13 cellular contexts compared by ENCODE assay signal in genomic region chr4:6906046-6906445, GRCh38.
"Had no signal": no experiment of that assay in that cellular context is flagged by ENCODE, and none has a peak within 500 bp of the region (broad histone marks: within the 10 kb centered on the region; RNA-seq: fewer than 3 reads in every experiment).

No MANE protein-coding gene starts in this region.

- H3K27me3 Mint-ChIP-seq: activated CD8-positive, alpha-beta T cell treated with anti-CD3 and anti-CD28 coated beads for 36 hours had no signal

- H3K4me3 Mint-ChIP-seq: activated CD8-positive, alpha-beta T cell treated with anti-CD3 and anti-CD28 coated beads for 36 hours; nephron progenitor cell; T-helper 2 cell treated with Interferon-gamma antibody and Interleukin-4, amounts not matched to agents 5 μg/mL and 100 μg/mL, for 36 hours had no signal

- DNase-seq: activated CD4-positive, CD25-positive, alpha-beta regulatory T cell treated with anti-CD3 and anti-CD28 coated beads, Interleukin-2, amount 50 U/mL, for 72 hours; activated CD8-positive, alpha-beta T cell treated with anti-CD3 and anti-CD28 coated beads for 36 hours; brain microvascular endothelial cell; foreskin keratinocyte; mesendoderm; nephron progenitor cell; stimulated activated CD4-positive, alpha-beta T cell treated with anti-CD3 and anti-CD28 coated beads, Interleukin-4, amount 100 ng/mL, for 1 hour; stimulated activated CD8-positive, alpha-beta memory T cell treated with anti-CD3 and anti-CD28 coated beads, Interleukin-4, amount 100 ng/mL, for 48 hours; stimulated activated naive CD8-positive, alpha-beta T cell treated with anti-CD3 and anti-CD28 coated beads, Interleukin-15, Interleukin-2, amounts not matched to agents 100 U/mL and 50 U/mL, for 24 hours; upper lobe of right lung had no signal

- ATAC-seq: activated CD8-positive, alpha-beta T cell treated with anti-CD3 and anti-CD28 coated beads for 36 hours; activated naive CD4-positive, alpha-beta T cell treated with anti-CD3 and anti-CD28 coated beads, Interleukin-2, amount 50 U/mL, for 72 hours; foreskin keratinocyte; left lung; stimulated activated naive CD8-positive, alpha-beta T cell treated with anti-CD3 and anti-CD28 coated beads, Interleukin-15, Interleukin-2, amounts not matched to agents 100 U/mL and 50 U/mL, for 24 hours; upper lobe of right lung had no signal

- H3K9me3 Mint-ChIP-seq: activated CD8-positive, alpha-beta T cell treated with anti-CD3 and anti-CD28 coated beads for 36 hours; activated naive CD4-positive, alpha-beta T cell treated with anti-CD3 and anti-CD28 coated beads, Interleukin-2, amount 50 U/mL, for 72 hours; nephron progenitor cell; T-helper 2 cell treated with Interferon-gamma antibody and Interleukin-4, amounts not matched to agents 5 μg/mL and 100 μg/mL, for 36 hours had no signal

- H3K27ac Mint-ChIP-seq: activated CD8-positive, alpha-beta T cell treated with anti-CD3 and anti-CD28 coated beads for 36 hours; activated naive CD4-positive, alpha-beta T cell treated with anti-CD3 and anti-CD28 coated beads, Interleukin-2, amount 50 U/mL, for 72 hours; nephron progenitor cell; T-helper 2 cell treated with Interferon-gamma antibody and Interleukin-4, amounts not matched to agents 5 μg/mL and 100 μg/mL, for 36 hours had no signal
